Comparison of ENCODE assay signal across 24 cellular contexts in genomic region chr1:79792212-79792575, GRCh38.
DNase-seq lines count a peak whose midpoint lies in the region; ATAC-seq and TF ChIP-seq lines count a peak whose summit lies in the region.
"Had no signal": no experiment of that assay in that cellular context is flagged by ENCODE, and none has a peak within 500 bp of the region (broad histone marks: within the 10 kb centered on the region; RNA-seq: fewer than 3 reads in every experiment).

No MANE protein-coding gene starts in this region.

- no peaks in the 10 kb centered on the region for H3K36me3 ChIP-seq in SK-N-SH (replicated peaks in 1 of 2; ENCODE audit: control insufficient read depth in 1 of 2, insufficient read depth in 2 of 2, low read length in 1 of 2)
- H3K36me3 ChIP-seq in neuronal stem cell (replicated peaks in 1 of 2; ENCODE audit: control insufficient read depth in 2 of 2, insufficient read depth in 2 of 2, low read length in 2 of 2) = no peaks in the 10 kb centered on the region
- no peaks in the 10 kb centered on the region for H3K36me3 ChIP-seq in gastroesophageal sphincter
- H3K36me3 ChIP-seq: tibial nerve had no signal

- H2AK5ac ChIP-seq in neuronal stem cell (ENCODE audit: low read depth, low read length) = no peak overlapping the region

- H3K9me3 ChIP-seq in SK-N-SH (0 out of 2 replicates have a peak, but pooled peaks cover 6% of the 10 kb centered on the region), neuronal stem cell (replicated peaks in 1 of 2; ENCODE audit: control insufficient read depth in 2 of 2, insufficient read depth in 1 of 2, low read depth in 1 of 2, low read length in 2 of 2) (no peaks in the 10 kb centered on the region), gastroesophageal sphincter (no peaks in the 10 kb centered on the region)
- H3K9me3 ChIP-seq: tibial nerve had no signal

- H3K4me1 ChIP-seq in SK-N-SH (ENCODE audit: control insufficient read depth in 1 of 2, insufficient read depth in 2 of 2, low read depth in 1 of 2, low read length in 1 of 2) (no peaks in the 10 kb centered on the region; a peak in 1 of 4 replicates), neuronal stem cell (ENCODE audit: control insufficient read depth in 2 of 2, insufficient read depth in 1 of 2, low read depth in 1 of 2, low read length in 2 of 2) (no peaks in the 10 kb centered on the region), gastroesophageal sphincter (no peaks in the 10 kb centered on the region)

- POLR2A ChIA-PET in SK-N-SH (lab: Yijun Ruan, JAX) = no interaction called here

- H2BK12ac ChIP-seq in neuronal stem cell (ENCODE audit: low read length) = no peak overlapping the region

- peak; percentile 16 for DNase-seq in ELR (ENCODE audit: low read depth)
- DNase-seq in SK-N-SH = no peak
- no peak for DNase-seq in coronary artery (ENCODE audit: low spot score)
- no peak for DNase-seq in neuronal stem cell (ENCODE audit: low spot score)
- no peak for DNase-seq in UCSD-AML1 (lab: John Stamatoyannopoulos, UW; ENCODE audit: unreplicated experiment)
- no peak for DNase-seq in COLO668 (lab: John Stamatoyannopoulos, UW; ENCODE audit: unreplicated experiment)
- DNase-seq: activated CD4-positive, CD25-positive, alpha-beta regulatory T cell; activated CD8-positive, alpha-beta T cell treated with anti-CD3 and anti-CD28 coated beads for 36 hours; activated T-cell treated with anti-CD3 and anti-CD28 coated beads, Interleukin-2, amount 50 U/mL, for 1 hour; anterior cingulate cortex; cortex of kidney; Karpas-422; NCI-H1092 treated with DMSO at 0.1 percent for 48 hours; NCI-H2107; NCI-H510A; NK-92 treated with Interleukin-12 subunit alpha and Interleukin-12 subunit beta, amount 100 ng/mL, for 24 hours; posterior cingulate gyrus; stimulated activated CD4-positive, alpha-beta T cell treated with anti-CD3 and anti-CD28 coated beads, Interleukin-2, amount 100 ng/mL, for 24 hours; stimulated activated naive CD4-positive, alpha-beta T cell treated with Interleukin-2 at 50 U/mL for 16 hours had no signal

- no peak overlapping the region for H4K91ac ChIP-seq in neuronal stem cell (ENCODE audit: low read depth, low read length, poor library complexity)

- no peaks in the 10 kb centered on the region for H3K27me3 ChIP-seq in SK-N-SH (ENCODE audit: insufficient read depth)
- no peaks in the 10 kb centered on the region for H3K27me3 ChIP-seq in neuronal stem cell (ENCODE audit: control insufficient read depth in 3 of 3, insufficient read depth in 3 of 3, low read depth in 1 of 3, low read length in 3 of 3)
- H3K27me3 ChIP-seq in gastroesophageal sphincter = no peaks in the 10 kb centered on the region
- H3K27me3 ChIP-seq: tibial nerve had no signal

- no peak overlapping the region for H2BK5ac ChIP-seq in neuronal stem cell (ENCODE audit: low read length)

- no peak overlapping the region for H3K18ac ChIP-seq in neuronal stem cell (ENCODE audit: low read length)

- H4K20me1 ChIP-seq in SK-N-SH (ENCODE audit: insufficient read depth) = no peaks in the 10 kb centered on the region

- TF ChIP-seq EP300 in SK-N-SH (IDR thresholded peaks at IDR 0.05; ENCODE audit: borderline replicate concordance in 1 of 2, low read depth in 1 of 2, low read length in 1 of 2) (no peak), gastroesophageal sphincter (IDR thresholded peaks at IDR 0.05) (no peak)

- H3F3A ChIP-seq in SK-N-SH (replicated peaks; ENCODE audit: insufficient read depth) = peaks cover 5% of the 10 kb centered on the region

- CTCF ChIA-PET in SK-N-SH (lab: Yijun Ruan, JAX) = interaction anchor here (1.3 to 1.6 kb wide), 2 partner anchors 14 to 21 kb away, joined by 3 read pairs; no protein-coding TSS in a partner anchor

- H3K79me2 ChIP-seq in SK-N-SH (ENCODE audit: insufficient read depth) = no peaks in the 10 kb centered on the region

- no peak overlapping the region for H2BK120ac ChIP-seq in neuronal stem cell (ENCODE audit: low read depth, low read length)

- no peak overlapping the region for H3K23ac ChIP-seq in neuronal stem cell (ENCODE audit: low read depth, low read length, poor library complexity)

- H3K14ac ChIP-seq in neuronal stem cell (ENCODE audit: low read length) = no peak overlapping the region

- TF ChIP-seq CTCF in SK-N-SH (IDR thresholded peaks at IDR 0.05) (no peak), coronary artery (IDR thresholded peaks at IDR 0.05) (no peak), gastroesophageal sphincter (IDR thresholded peaks at IDR 0.05) (no peak)

- TF ChIP-seq RAD21 in SK-N-SH (IDR thresholded peaks at IDR 0.05; ENCODE audit: low read length) = no peak

- no peak for ATAC-seq in gastroesophageal sphincter
- no peak for ATAC-seq in HG02884 (IDR thresholded peaks at IDR 0.05; ENCODE audit: unreplicated experiment)
- ATAC-seq: activated CD8-positive, alpha-beta T cell treated with anti-CD3 and anti-CD28 coated beads for 36 hours; HCT116; natural killer cell treated with Interleukin-12 subunit alpha and Interleukin-12 subunit beta and Interleukin-15 and Interleukin-18, amount 100 ng/mL, for 72 hours had no signal

- no peaks in the 10 kb centered on the region for H3K79me1 ChIP-seq in neuronal stem cell (ENCODE audit: low read depth, low read length)

- H3K9me2 ChIP-seq in SK-N-SH = no peaks in the 10 kb centered on the region

- H3K4me3 ChIP-seq in SK-N-SH (ENCODE audit: low read depth in 2 of 2, low read length in 1 of 2) = no peak overlapping the region
- no peak overlapping the region for H3K4me3 ChIP-seq in coronary artery
- no peak overlapping the region for H3K4me3 ChIP-seq in neuronal stem cell (ENCODE audit: low read length in 2 of 2)
- H3K4me3 ChIP-seq in gastroesophageal sphincter = no peak overlapping the region
- H3K4me3 ChIP-seq: tibial nerve had no signal

- no peak overlapping the region for H2BK15ac ChIP-seq in neuronal stem cell (ENCODE audit: low read length)

- H2AFZ ChIP-seq in SK-N-SH (ENCODE audit: low read depth) = no peak overlapping the region; the same call in 1 of the 2 replicates
- peak overlapping the region; percentile 46 for H2AFZ ChIP-seq in neuronal stem cell (ENCODE audit: low read length)

- WGBS in SK-N-SH (ENCODE audit: low lambda C conversion rate) = 0% methylated on average over 1 of the region's 1 CpG
- WGBS in neuronal stem cell (ENCODE audit: extremely low coverage in 2 of 2, insufficient read length in 2 of 2, insufficient replicate concordance in 1 of 2), 2 donors = no CpG with 5 or more reads among the region's 1 CpG
- WGBS in gastroesophageal sphincter (ENCODE audit: low coverage in 1 of 2), 2 donors = 27 to 50% methylated on average over 1 of the region's 1 CpG

- no peak overlapping the region; the same call in 1 of the 2 replicates for H3K9ac ChIP-seq in SK-N-SH
- no peak overlapping the region for H3K9ac ChIP-seq in neuronal stem cell (ENCODE audit: low read depth, low read length, poor library complexity)

- no peak overlapping the region for H3K4ac ChIP-seq in neuronal stem cell (ENCODE audit: low read length)

- no peak for TF ChIP-seq POLR2A in gastroesophageal sphincter (IDR thresholded peaks at IDR 0.05)

- no peak overlapping the region for H4K8ac ChIP-seq in neuronal stem cell (ENCODE audit: low read depth, low read length)

- H3K4me2 ChIP-seq in SK-N-SH (no peak overlapping the region), neuronal stem cell (ENCODE audit: insufficient read depth, low read length, poor library complexity, severe bottlenecking) (no peak overlapping the region)

- peak overlapping the region; percentile 55 to 57; a peak in 3 of 4 replicates for H3K27ac ChIP-seq in SK-N-SH (ENCODE audit: low read depth in 2 of 2, low read length in 1 of 2)
- peak overlapping the region; percentile 58 to 61 for H3K27ac ChIP-seq in coronary artery
- no peak overlapping the region for H3K27ac ChIP-seq in neuronal stem cell (replicated peaks; ENCODE audit: low read length)
- no peak overlapping the region for H3K27ac ChIP-seq in gastroesophageal sphincter
- H3K27ac ChIP-seq: tibial nerve had no signal

TF ChIP-seq in SK-N-SH, 30 proteins besides CTCF, POLR2A, EP300 and RAD21:
- TF ChIP-seq FOSL2 (IDR thresholded peaks at IDR 0.05; ENCODE audit: borderline replicate concordance, low read depth) (peak; percentile 9; the same call in 1 of the 2 replicates), TAF1 (IDR thresholded peaks at IDR 0.05; ENCODE audit: borderline replicate concordance, low read depth, low read length) (no peak)

Comparison
In these comparisons a context has a peak if more than half of its experiments do, and no peak if none do; other contexts are left out.
1. H3K27ac ChIP-seq: peak in SK-N-SH (2 of 2) and coronary artery (2 of 2); none in neuronal stem cell (single experiment) and gastroesophageal sphincter (0 of 4).